16 cellular contexts compared by ENCODE assay signal in genomic region chr11:21343204-21343603, GRCh38.
"Had no signal": no experiment of that assay in that cellular context is flagged by ENCODE, and none has a peak within 500 bp of the region (broad histone marks: within the 10 kb centered on the region; RNA-seq: fewer than 3 reads in every experiment).

No MANE protein-coding gene starts in this region.

- DNase-seq: dorsolateral prefrontal cortex; effector CD4-positive, alpha-beta T cell; foreskin fibroblast; gastrocnemius medialis; heart left ventricle; kidney; left lung; mesenchymal stem cell; mucosa of descending colon; naive B cell; right lobe of liver; small intestine; stimulated activated CD4-positive, alpha-beta T cell treated with anti-CD3 and anti-CD28 coated beads, Interleukin-15, amount 100 ng/mL, for 24 hours; stimulated activated CD4-positive, alpha-beta T cell treated with anti-CD3 and anti-CD28 coated beads, Interleukin-2, amount 100 ng/mL, for 48 hours; stimulated activated naive B cell treated with anti-CD40 and anti-IgM and Interleukin-4, amounts not matched to agents 10 μg/mL and 1 μg/mL and 100 μg/mL, for 72 hours; upper lobe of left lung had no signal
